23 cellular contexts compared by ENCODE assay signal in the genomic region with DNA sequence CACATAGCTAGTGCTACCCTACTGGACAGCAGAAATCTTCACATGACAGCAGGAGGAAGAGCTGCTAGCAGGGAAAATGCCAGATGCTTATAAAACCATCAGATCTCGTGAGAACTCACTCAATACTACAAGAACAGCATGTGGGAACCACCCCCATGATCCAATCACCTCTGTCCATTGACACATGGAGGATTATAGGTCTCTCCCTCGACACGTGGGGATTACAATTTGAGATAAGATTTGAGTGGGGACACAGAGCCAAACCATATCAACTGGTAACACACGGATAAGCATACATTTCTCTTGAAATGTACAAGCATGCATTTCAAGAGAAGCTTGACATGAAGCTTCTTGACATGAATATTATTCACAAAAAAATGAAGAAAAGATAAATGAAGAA.
"Had no signal": no experiment of that assay in that cellular context is flagged by ENCODE, and none has a peak within 500 bp of the region (broad histone marks: within the 10 kb centered on the region; RNA-seq: fewer than 3 reads in every experiment).

No MANE protein-coding gene starts in this region.

- FAIRE-seq: endometrium, frontal cortex, islet of Langerhans, keratinocyte had no signal

- H3K4me1 ChIP-seq: colonic mucosa, esophagus muscularis mucosa, foreskin keratinocyte, gastroesophageal sphincter, heart left ventricle, left lung, lower lobe of right lung had no signal

- H3K27ac ChIP-seq: colonic mucosa, epithelial cell of prostate, esophagus muscularis mucosa, foreskin keratinocyte, gastroesophageal sphincter, heart left ventricle, left lung, lower lobe of right lung had no signal

- H3K27me3 ChIP-seq: colonic mucosa, esophagus muscularis mucosa, foreskin keratinocyte, gastroesophageal sphincter, heart left ventricle, left lung had no signal

- H3K4me3 ChIP-seq: colonic mucosa, esophagus muscularis mucosa, gastroesophageal sphincter, heart left ventricle, left lung, lower lobe of right lung had no signal

- H3K9me3 ChIP-seq: colonic mucosa, esophagus muscularis mucosa, gastroesophageal sphincter, heart left ventricle, left lung, lower lobe of right lung had no signal

- DNase-seq: colonic mucosa; cortex of kidney; effector CD8-positive, alpha-beta T cell; effector memory CD8-positive, alpha-beta T cell; endodermal cell; foreskin keratinocyte; heart left ventricle; hippocampal formation; left cardiac atrium; left lung; left ventricle myocardium superior; lower lobe of right lung; mesenchymal stem cell; midbrain; naive thymus-derived CD4-positive, alpha-beta T cell; natural killer cell had no signal

- H3K36me3 ChIP-seq: colonic mucosa, esophagus muscularis mucosa, gastroesophageal sphincter, heart left ventricle, left lung, lower lobe of right lung had no signal

- ATAC-seq: effector memory CD8-positive, alpha-beta T cell; foreskin keratinocyte; gastroesophageal sphincter; heart left ventricle; left cardiac atrium; left lung; left ventricle myocardium superior; lower lobe of right lung; naive thymus-derived CD4-positive, alpha-beta T cell; natural killer cell had no signal
